In genomic region chr19:54415901-54416621, GRCh38 we compare ENCODE assay signal across 18 cellular contexts. TPM values are rescaled to one million over a fixed set of nuclear protein-coding genes. Genes with fewer than 3 reads are reported as not detected.
DNase-seq lines count a peak whose midpoint lies in the region; ATAC-seq and TF ChIP-seq lines count a peak whose summit lies in the region.
"Had no signal": no experiment of that assay in that cellular context is flagged by ENCODE, and none has a peak within 500 bp of the region (broad histone marks: within the 10 kb centered on the region; RNA-seq: fewer than 3 reads in every experiment).

No MANE protein-coding gene starts in this region.

- ATAC-seq in left cardiac atrium (no peak), body of pancreas (no peak)

- H3K27ac ChIP-seq in cardiac muscle cell (no peak overlapping the region), body of pancreas (peak overlapping the region in 3 of 4 donors; percentile 41 to 80 (median 77)), iPS-20b (ENCODE audit: low read length) (no peak overlapping the region), substantia nigra (ENCODE audit: low read depth, low read length, poor library complexity, severe bottlenecking) (peak overlapping the region; percentile 100), smooth muscle cell (ENCODE audit: low read depth) (no peak overlapping the region)
- H3K27ac ChIP-seq: A549, GM23248 had no signal

- intact Hi-C loops in left cardiac atrium (cut with DNase I), result no loop called here
- intact Hi-C loops in body of pancreas (cut with DNase I), result no loop called here

- H4K20me1 ChIP-seq in smooth muscle cell (ENCODE audit: low read depth), result no peaks in the 10 kb centered on the region

- no peak overlapping the region for H3K4me2 ChIP-seq in smooth muscle cell
- H3K4me2 ChIP-seq: SK-N-SH had no signal

- H3K4me3 ChIP-seq in cardiac muscle cell (peak overlapping the region; percentile 22), body of pancreas (no peak overlapping the region), iPS-20b (ENCODE audit: low read length) (peak overlapping the region; percentile 72), smooth muscle cell (no peak overlapping the region)
- H3K4me3 ChIP-seq: A549, GM23248 had no signal

- no peak for TF ChIP-seq POLR2A in body of pancreas (IDR thresholded peaks at IDR 0.05)

- H3K36me3 ChIP-seq in cardiac muscle cell (no peaks in the 10 kb centered on the region), body of pancreas (replicated peaks in 1 of 2; ENCODE audit: insufficient read depth in 1 of 2, low read depth in 2 of 2) (no peaks in the 10 kb centered on the region), iPS-20b (ENCODE audit: insufficient read depth, low read depth, low read length) (peaks cover 6% of the 10 kb centered on the region; the same call in 1 of the 2 replicates), smooth muscle cell (ENCODE audit: low read depth) (no peaks in the 10 kb centered on the region)

- H3K79me2 ChIP-seq in smooth muscle cell (ENCODE audit: low read depth), result no peaks in the 10 kb centered on the region

- peaks cover 60% of the 10 kb centered on the region for H3K27me3 ChIP-seq in cardiac muscle cell
- peaks cover 0 to 14% of the 10 kb centered on the region in 2 donors for H3K27me3 ChIP-seq in body of pancreas
- H3K27me3 ChIP-seq in iPS-20b (ENCODE audit: insufficient read depth, low read length), result peaks cover 56% of the 10 kb centered on the region
- peaks cover 36% of the 10 kb centered on the region for H3K27me3 ChIP-seq in smooth muscle cell (ENCODE audit: low read depth)

- H3K9me3 ChIP-seq in cardiac muscle cell (ENCODE audit: low read depth) (no peaks in the 10 kb centered on the region), body of pancreas (no peaks in the 10 kb centered on the region), iPS-20b (ENCODE audit: insufficient read depth, low read depth, low read length) (no peaks in the 10 kb centered on the region), smooth muscle cell (replicated peaks; ENCODE audit: low read depth) (no peaks in the 10 kb centered on the region)
- H3K9me3 ChIP-seq: A549, SK-N-SH had no signal

- 0 to 2% methylated on average over 20 to 25 of the region's 25 CpGs for WGBS in body of pancreas, 2 donors
- WGBS in smooth muscle cell (ENCODE audit: low lambda C conversion rate), result 33% methylated on average over 23 of the region's 25 CpGs

- no peaks in the 10 kb centered on the region for H3F3A ChIP-seq in smooth muscle cell (ENCODE audit: low read depth)

- H3K9ac ChIP-seq in iPS-20b (ENCODE audit: low read depth, low read length), result peak overlapping the region; percentile 71; the same call in 1 of the 2 replicates
- H3K9ac ChIP-seq in smooth muscle cell (ENCODE audit: low read depth), result no peak overlapping the region
- H3K9ac ChIP-seq: GM23248, SK-N-SH had no signal

- peaks cover 15% of the 10 kb centered on the region for H3K4me1 ChIP-seq in cardiac muscle cell (ENCODE audit: low read depth)
- peaks cover 20% of the 10 kb centered on the region for H3K4me1 ChIP-seq in body of pancreas
- peaks cover 10% of the 10 kb centered on the region; the same call in 1 of the 2 replicates for H3K4me1 ChIP-seq in iPS-20b (ENCODE audit: insufficient read depth, low read length)
- H3K4me1 ChIP-seq in smooth muscle cell (ENCODE audit: low read depth), result peaks cover 27% of the 10 kb centered on the region

- TF ChIP-seq CTCF in cardiac muscle cell (IDR thresholded peaks at IDR 0.05; ENCODE audit: low read depth, low read length) (no peak), body of pancreas (IDR thresholded peaks at IDR 0.05) (no peak), smooth muscle cell (IDR thresholded peaks at IDR 0.05; ENCODE audit: borderline replicate concordance, insufficient read depth, poor library complexity, severe bottlenecking) (no peak)

- no peak overlapping the region for H2AFZ ChIP-seq in smooth muscle cell (ENCODE audit: low read depth)
- H2AFZ ChIP-seq: GM23248 had no signal

- DNase-seq in cardiac muscle cell (ENCODE audit: low read depth in 1 of 2, low spot score in 1 of 2), result no peak
- no peak for DNase-seq in left cardiac atrium
- no peak for DNase-seq in body of pancreas
- DNase-seq in substantia nigra (lab: John Stamatoyannopoulos, UW), result peak in 8 of 49 donors; percentile 24 to 55 (median 38)
- DNase-seq in smooth muscle cell (lab: John Stamatoyannopoulos, UW; ENCODE audit: unreplicated experiment), result no peak
- DNase-seq in GM03348 (ENCODE audit: low spot score), result no peak
- DNase-seq in globus pallidus (ENCODE audit: low spot score), result no peak
- DNase-seq: activated gamma-delta T cell; effector memory CD4-positive, alpha-beta T cell; foreskin fibroblast; GF-D8; GM23248; IMR-90; NCI-H1092; stimulated activated CD4-positive, alpha-beta T cell treated with anti-CD3 and anti-CD28 coated beads, Interleukin-1b, Interleukin-23, amount 100 ng/mL, for 48 hours had no signal

RNA-seq across cellular contexts. Expression of gene TTYH1, which starts 0.8 kb away (rescaled TPM):
- total RNA-seq in cardiac muscle cell (2.6 TPM in 1 of 2 replicates, not detected in the other), left cardiac atrium (1 to 10 TPM; 1.9 to 3.0 TPM), body of pancreas (10 to 100 TPM; 20.5 to 88.7 TPM), smooth muscle cell (0.40 and 2.6 TPM in 2 replicates)
- polyA plus RNA-seq in cardiac muscle cell (1.1 TPM in 2 replicates), smooth muscle cell (0.65 and 2.1 TPM in 2 replicates)
- total RNA-seq: GM23248, IMR-90 had no signal
- polyA plus RNA-seq: IMR-90 had no signal

RNA-seq across cellular contexts. Expression of gene LENG8, which starts 32.9 kb away (rescaled TPM):
- total RNA-seq in cardiac muscle cell (66.2 and 171 TPM in 2 replicates), left cardiac atrium (10 to 100 TPM; 66.6 to 76.5 TPM), body of pancreas (100 to 1,000 TPM; 182 to 290 TPM), smooth muscle cell (32.9 and 39.2 TPM in 2 replicates)
- polyA plus RNA-seq in cardiac muscle cell (78.4 and 92.8 TPM in 2 replicates), smooth muscle cell (27.6 and 60.1 TPM in 2 replicates)

RNA-seq across cellular contexts. Expression of gene LENG9, which starts 47.5 kb away (rescaled TPM):
- 6.3 and 7.6 TPM in 2 replicates for total RNA-seq in cardiac muscle cell
- polyA plus RNA-seq in cardiac muscle cell, result 0.77 TPM in 1 of 2 replicates, not detected in the other
- 1 to 10 TPM; 3.3 to 5.4 TPM for total RNA-seq in left cardiac atrium
- total RNA-seq in body of pancreas, result 10 to 100 TPM; 21.8 to 25.7 TPM
- total RNA-seq in smooth muscle cell, result 1.7 and 4.1 TPM in 2 replicates
- polyA plus RNA-seq in smooth muscle cell, result 0.57 and 1.3 TPM in 2 replicates

RNA-seq across cellular contexts. Expression of gene LAIR1, which starts 51.3 kb away (rescaled TPM):
- total RNA-seq in cardiac muscle cell (not detected in 2 replicates), left cardiac atrium (10 to 100 TPM; 16.2 to 26.8 TPM), body of pancreas (10 to 100 TPM in 1 of 2 donors, 1 to 10 TPM in 1; 2.9 to 35.6 TPM), smooth muscle cell (not detected in 2 replicates)
- polyA plus RNA-seq in cardiac muscle cell (not detected in 2 replicates), smooth muscle cell (not detected in 2 replicates)
- total RNA-seq: GM23248, IMR-90 had no signal
- polyA plus RNA-seq: A549, GM23248, IMR-90, SK-N-SH had no signal

RNA-seq across cellular contexts. Expression of gene CDC42EP5, which starts 57.0 kb away (rescaled TPM):
- 24.6 and 46.6 TPM in 2 replicates for total RNA-seq in cardiac muscle cell
- 28.2 and 42.4 TPM in 2 replicates for polyA plus RNA-seq in cardiac muscle cell
- total RNA-seq in left cardiac atrium, result 10 to 100 TPM; 13.0 to 25.0 TPM
- total RNA-seq in body of pancreas, result 10 to 100 TPM; 18.2 to 92.9 TPM
- 33.6 and 74.0 TPM in 2 replicates for total RNA-seq in smooth muscle cell
- 94.1 and 99.8 TPM in 2 replicates for polyA plus RNA-seq in smooth muscle cell
- polyA plus RNA-seq: A549 had no signal

Comparison
In these comparisons a context has a peak if more than half of its experiments do, and no peak if none do; other contexts are left out.
1. H3K27ac ChIP-seq: peak in body of pancreas (3 of 4) and substantia nigra (single experiment); none in cardiac muscle cell (single experiment), iPS-20b (single experiment) and smooth muscle cell (single experiment).
2. H3K4me3 ChIP-seq: peak in cardiac muscle cell (single experiment) and iPS-20b (single experiment); none in body of pancreas (0 of 2) and smooth muscle cell (single experiment).